In genomic region chr7:43650457-43651052, GRCh38 we compare ENCODE assay signal across 8 cellular contexts.
DNase-seq lines count a peak whose midpoint lies in the region; ATAC-seq and TF ChIP-seq lines count a peak whose summit lies in the region.

No MANE protein-coding gene starts in this region.

- H2AFZ ChIP-seq in OCI-LY3 (ENCODE audit: low read depth, low read length) (no peak overlapping the region), neural progenitor cell (replicated peaks) (no peak overlapping the region)

- H3K9me3 Mint-ChIP-seq in osteocyte (ENCODE audit: unreplicated experiment): no peaks in the 10 kb centered on the region
- peaks cover 2% of the 10 kb centered on the region for H3K9me3 Mint-ChIP-seq in neural progenitor cell

- DNase-seq in EH (ENCODE audit: low read depth) (peak; percentile 97), dedifferentiated amniotic fluid mesenchymal stem cell (ENCODE audit: extremely low spot score) (peak; percentile 54), osteocyte (ENCODE audit: extremely low spot score, unreplicated experiment) (no peak), neural progenitor cell (ENCODE audit: low spot score) (no peak), NCI-H774 (lab: John Stamatoyannopoulos, UW) (no peak), HEK293T (ENCODE audit: extremely low spot score) (no peak)

- H3K36me3 Mint-ChIP-seq in osteocyte (ENCODE audit: unreplicated experiment): peaks cover 5% of the 10 kb centered on the region
- peaks cover 23% of the 10 kb centered on the region for H3K36me3 Mint-ChIP-seq in neural progenitor cell

- H3K27me3 Mint-ChIP-seq in osteocyte (ENCODE audit: unreplicated experiment) (no peaks in the 10 kb centered on the region), neural progenitor cell (ENCODE audit: insufficient read depth, low read depth) (peaks cover 3% of the 10 kb centered on the region)

- peaks cover 11% of the 10 kb centered on the region for H3F3A ChIP-seq in neural progenitor cell (ENCODE audit: low read depth)

- H3K27me3 ChIP-seq in OCI-LY3 (ENCODE audit: low read depth, low read length) (no peaks in the 10 kb centered on the region), neural progenitor cell (no peaks in the 10 kb centered on the region)

- H3K4me3 ChIP-seq in OCI-LY3 (ENCODE audit: low read length) (peak overlapping the region; percentile 64), neural progenitor cell (no peak overlapping the region)

- peak overlapping the region; percentile 97 for H3K27ac ChIP-seq in OCI-LY3 (ENCODE audit: low read length)
- H3K27ac ChIP-seq in neural progenitor cell: no peak overlapping the region

- CTCF ChIA-PET in HEK293T (lab: Yijun Ruan, JAX): no interaction called here

- H3K9me3 ChIP-seq in OCI-LY3 (ENCODE audit: insufficient read depth, low read length): peaks cover 5% of the 10 kb centered on the region
- no peaks in the 10 kb centered on the region for H3K9me3 ChIP-seq in neural progenitor cell (ENCODE audit: low read depth)

- TF ChIP-seq CTCF in OCI-LY3 (IDR thresholded peaks at IDR 0.05; ENCODE audit: low read depth, low read length): no peak
- TF ChIP-seq CTCF in osteocyte (IDR thresholded peaks at IDR 0.05): no peak
- no peak for TF ChIP-seq CTCF in neural progenitor cell (IDR thresholded peaks at IDR 0.05)

- H3K36me3 ChIP-seq in OCI-LY3 (replicated peaks; ENCODE audit: low read depth, low read length): peaks cover 32% of the 10 kb centered on the region
- no peaks in the 10 kb centered on the region for H3K36me3 ChIP-seq in neural progenitor cell

- H3K4me3 Mint-ChIP-seq in osteocyte (ENCODE audit: unreplicated experiment) (peak overlapping the region; percentile 55), neural progenitor cell (no peak overlapping the region)

- H4K20me1 ChIP-seq in OCI-LY3 (ENCODE audit: insufficient read depth, low read length): peaks cover 24% of the 10 kb centered on the region
- H4K20me1 ChIP-seq in neural progenitor cell (ENCODE audit: low read depth): peaks cover 52% of the 10 kb centered on the region

- POLR2A ChIA-PET in HEK293T (lab: Yijun Ruan, JAX): no interaction called here

- H3K4me2 ChIP-seq in OCI-LY3 (ENCODE audit: low read length): peak overlapping the region; percentile 95
- no peak overlapping the region for H3K4me2 ChIP-seq in neural progenitor cell

- peaks cover 75% of the 10 kb centered on the region for H3K4me1 Mint-ChIP-seq in osteocyte (ENCODE audit: unreplicated experiment)
- H3K4me1 Mint-ChIP-seq in neural progenitor cell: peaks cover 65% of the 10 kb centered on the region

- H3K9ac ChIP-seq in OCI-LY3 (ENCODE audit: low read length): peak overlapping the region; percentile 58
- no peak overlapping the region for H3K9ac ChIP-seq in neural progenitor cell

- H3K4me1 ChIP-seq in OCI-LY3 (ENCODE audit: low read length) (peaks cover 72% of the 10 kb centered on the region), neural progenitor cell (peaks cover 38% of the 10 kb centered on the region)

- H3K27ac Mint-ChIP-seq in osteocyte (ENCODE audit: unreplicated experiment): peak overlapping the region; percentile 98
- H3K27ac Mint-ChIP-seq in neural progenitor cell: no peak overlapping the region

- H3K79me2 ChIP-seq in OCI-LY3 (ENCODE audit: low read length) (peaks cover 22% of the 10 kb centered on the region), neural progenitor cell (ENCODE audit: low read depth) (peaks cover 72% of the 10 kb centered on the region)

- ATAC-seq in GM21825 (IDR thresholded peaks at IDR 0.05; ENCODE audit: unreplicated experiment): no peak

TF ChIP-seq in HEK293T, 16 proteins besides CTCF, POLR2A, EP300 and RAD21:
- no peak for TF ChIP-seq BHLHE40 (IDR thresholded peaks at IDR 0.05; ENCODE audit: borderline replicate concordance)
- no peak for TF ChIP-seq FOXM1 (IDR thresholded peaks at IDR 0.05; ENCODE audit: borderline replicate concordance)
- TF ChIP-seq L3MBTL2 (conservative IDR thresholded peaks at IDR 0.05): no peak
- no peak for TF ChIP-seq NFRKB (IDR thresholded peaks at IDR 0.05)
- TF ChIP-seq HDGF (IDR thresholded peaks at IDR 0.05; ENCODE audit: borderline replicate concordance): no peak

Comparison
In these comparisons a context has a peak if more than half of its experiments do, and no peak if none do; other contexts are left out.
1. DNase-seq: peak in EH (single experiment) and dedifferentiated amniotic fluid mesenchymal stem cell (single experiment); none in osteocyte (single experiment), neural progenitor cell (single experiment), NCI-H774 (single experiment) and HEK293T (single experiment).